ENCODE assay signal across 19 cellular contexts in the genomic region with DNA sequence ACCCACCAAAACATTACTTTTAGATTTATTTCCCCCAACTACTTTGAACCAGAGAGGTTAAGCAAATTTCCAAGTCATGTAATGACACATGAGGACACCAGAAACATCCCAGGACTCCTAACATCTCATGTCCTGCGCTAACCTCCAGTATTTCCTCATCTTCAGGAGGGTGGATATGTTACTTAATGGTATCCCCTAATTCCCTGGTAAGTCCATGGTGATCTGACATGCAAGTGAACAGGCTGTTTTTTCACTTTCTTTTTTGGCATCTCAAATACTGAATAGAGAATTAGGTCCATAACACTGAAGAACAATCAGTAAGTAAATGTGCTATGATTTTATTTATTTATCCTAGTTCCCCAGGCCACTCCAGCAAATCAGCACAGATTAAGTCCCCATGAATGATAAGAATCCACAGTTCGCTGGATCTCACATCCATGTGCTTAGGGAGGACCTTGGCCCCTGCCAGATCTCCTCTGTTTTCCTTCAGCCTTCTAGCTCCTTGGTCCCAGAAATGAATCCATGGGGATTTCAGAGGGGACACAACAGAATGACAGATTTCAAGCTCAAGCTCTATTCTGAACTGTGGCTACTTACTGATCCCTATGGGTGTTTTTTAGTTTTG.
"Had no signal": no experiment of that assay in that cellular context is flagged by ENCODE, and none has a peak within 500 bp of the region (broad histone marks: within the 10 kb centered on the region; RNA-seq: fewer than 3 reads in every experiment).

No MANE protein-coding gene starts in this region.

- H3K4me3 Mint-ChIP-seq: endodermal cell, natural killer cell, neural crest cell had no signal

- FAIRE-seq: endothelial cell of umbilical vein, kidney, small intestine had no signal

- H3K27ac Mint-ChIP-seq: endodermal cell, natural killer cell had no signal

- H3K4me3 ChIP-seq: colonic mucosa, hepatocyte, suprapubic skin, thyroid gland, upper lobe of right lung, vagina had no signal

- H3K9me3 Mint-ChIP-seq: endodermal cell, natural killer cell, neural crest cell had no signal

- DNase-seq: colonic mucosa; effector CD4-positive, alpha-beta T cell; endodermal cell; erythroblast; foreskin keratinocyte; kidney; left colon; natural killer cell; posterior cingulate gyrus; small intestine; stimulated activated CD4-positive, alpha-beta T cell treated with anti-CD3 and anti-CD28 coated beads, Interleukin-2, amount 100 ng/mL, for 48 hours; stimulated activated naive CD8-positive, alpha-beta T cell treated with anti-CD3 and anti-CD28 coated beads, Interleukin-15, Interleukin-2, amounts not matched to agents 100 U/mL and 50 U/mL, for 24 hours; thyroid gland; upper lobe of right lung had no signal

- H2AFZ ChIP-seq: hepatocyte had no signal

- H3K4me2 ChIP-seq: hepatocyte had no signal

- H3K27me3 ChIP-seq: colonic mucosa, foreskin keratinocyte, suprapubic skin, thyroid gland, upper lobe of right lung, vagina had no signal

- H3K4me1 Mint-ChIP-seq: endodermal cell, natural killer cell had no signal

- H3K27ac ChIP-seq: colonic mucosa, foreskin keratinocyte, hepatocyte, suprapubic skin, thyroid gland, upper lobe of right lung, vagina had no signal

- H3K36me3 ChIP-seq: colonic mucosa, suprapubic skin, thyroid gland, upper lobe of right lung, vagina had no signal

- H3K36me3 Mint-ChIP-seq: natural killer cell had no signal

- H3K4me1 ChIP-seq: colonic mucosa, foreskin keratinocyte, suprapubic skin, thyroid gland, upper lobe of right lung, vagina had no signal

- H3K9me3 ChIP-seq: colonic mucosa, suprapubic skin, thyroid gland, upper lobe of right lung, vagina had no signal

- H3K79me2 ChIP-seq: hepatocyte had no signal

- ATAC-seq: foreskin keratinocyte; left colon; natural killer cell; stimulated activated naive CD8-positive, alpha-beta T cell treated with anti-CD3 and anti-CD28 coated beads, Interleukin-15, Interleukin-2, amounts not matched to agents 100 U/mL and 50 U/mL, for 24 hours; upper lobe of right lung had no signal
